In the genomic region with DNA sequence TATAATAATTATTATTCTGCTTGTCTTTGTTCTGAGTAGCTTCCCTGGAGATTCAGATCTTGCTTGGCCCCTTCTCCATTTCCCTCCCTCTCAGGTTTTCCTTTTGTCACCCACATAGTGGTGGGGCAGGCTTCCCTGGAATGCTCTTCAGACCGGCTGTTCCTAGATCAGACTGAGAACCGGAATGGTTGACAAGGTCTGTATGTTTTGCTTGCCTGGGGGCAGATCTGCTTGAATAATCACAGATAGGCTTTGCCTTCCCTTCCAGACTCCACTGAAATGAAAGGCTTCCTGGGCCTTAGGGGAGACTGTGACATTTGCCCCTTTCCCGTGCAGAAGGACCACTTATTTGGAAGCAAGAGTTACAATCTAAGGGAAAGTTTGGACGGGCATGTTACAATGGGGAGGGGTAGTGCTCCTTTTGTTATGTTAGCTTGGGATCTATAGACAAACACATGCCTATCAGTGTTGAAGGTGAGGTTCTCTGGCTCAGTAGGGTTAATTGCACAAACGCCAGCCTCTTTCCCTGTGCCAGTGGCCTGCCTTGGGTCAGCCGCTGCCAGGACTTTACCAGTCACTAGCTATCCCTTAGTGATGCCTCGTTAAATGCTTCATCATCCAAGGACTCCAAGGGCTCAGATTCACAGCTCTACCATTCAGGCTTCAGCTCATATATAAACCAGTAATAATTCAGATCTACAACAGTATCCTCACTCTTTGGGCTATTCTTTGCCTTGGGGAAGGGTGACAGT, we compare ENCODE assay signal across 3 cellular contexts.
TF ChIP-seq lines count a peak whose summit lies in the region.

No MANE protein-coding gene starts in this region.

TF ChIP-seq in SK-N-SH, 30 proteins besides CTCF, POLR2A, EP300 and RAD21 (continues in another document):
- TF ChIP-seq TEAD4 (IDR thresholded peaks at IDR 0.05; ENCODE audit: borderline replicate concordance, insufficient read depth) (no peak), FOXJ3 (CRISPR knock-in tag; IDR thresholded peaks at IDR 0.05) (no peak), TAF1 (IDR thresholded peaks at IDR 0.05; ENCODE audit: borderline replicate concordance, low read depth, low read length) (no peak), ELF1 (IDR thresholded peaks at IDR 0.05) (no peak), MEF2A (IDR thresholded peaks at IDR 0.05; ENCODE audit: borderline replicate concordance, low read depth) (no peak), FOXM1 (IDR thresholded peaks at IDR 0.05; ENCODE audit: low read depth) (no peak), SIN3A (IDR thresholded peaks at IDR 0.05; ENCODE audit: borderline replicate concordance, low read depth, low read length) (no peak), FOSL2 (IDR thresholded peaks at IDR 0.05; ENCODE audit: borderline replicate concordance, low read depth) (no peak), POLR2AphosphoS5 (IDR thresholded peaks at IDR 0.05; ENCODE audit: low read depth, low read length) (no peak), JUND (IDR thresholded peaks at IDR 0.05) (no peak), RXRA (IDR thresholded peaks at IDR 0.05; ENCODE audit: borderline replicate concordance, low read depth) (no peak)
- TF ChIP-seq, protein P1, sequence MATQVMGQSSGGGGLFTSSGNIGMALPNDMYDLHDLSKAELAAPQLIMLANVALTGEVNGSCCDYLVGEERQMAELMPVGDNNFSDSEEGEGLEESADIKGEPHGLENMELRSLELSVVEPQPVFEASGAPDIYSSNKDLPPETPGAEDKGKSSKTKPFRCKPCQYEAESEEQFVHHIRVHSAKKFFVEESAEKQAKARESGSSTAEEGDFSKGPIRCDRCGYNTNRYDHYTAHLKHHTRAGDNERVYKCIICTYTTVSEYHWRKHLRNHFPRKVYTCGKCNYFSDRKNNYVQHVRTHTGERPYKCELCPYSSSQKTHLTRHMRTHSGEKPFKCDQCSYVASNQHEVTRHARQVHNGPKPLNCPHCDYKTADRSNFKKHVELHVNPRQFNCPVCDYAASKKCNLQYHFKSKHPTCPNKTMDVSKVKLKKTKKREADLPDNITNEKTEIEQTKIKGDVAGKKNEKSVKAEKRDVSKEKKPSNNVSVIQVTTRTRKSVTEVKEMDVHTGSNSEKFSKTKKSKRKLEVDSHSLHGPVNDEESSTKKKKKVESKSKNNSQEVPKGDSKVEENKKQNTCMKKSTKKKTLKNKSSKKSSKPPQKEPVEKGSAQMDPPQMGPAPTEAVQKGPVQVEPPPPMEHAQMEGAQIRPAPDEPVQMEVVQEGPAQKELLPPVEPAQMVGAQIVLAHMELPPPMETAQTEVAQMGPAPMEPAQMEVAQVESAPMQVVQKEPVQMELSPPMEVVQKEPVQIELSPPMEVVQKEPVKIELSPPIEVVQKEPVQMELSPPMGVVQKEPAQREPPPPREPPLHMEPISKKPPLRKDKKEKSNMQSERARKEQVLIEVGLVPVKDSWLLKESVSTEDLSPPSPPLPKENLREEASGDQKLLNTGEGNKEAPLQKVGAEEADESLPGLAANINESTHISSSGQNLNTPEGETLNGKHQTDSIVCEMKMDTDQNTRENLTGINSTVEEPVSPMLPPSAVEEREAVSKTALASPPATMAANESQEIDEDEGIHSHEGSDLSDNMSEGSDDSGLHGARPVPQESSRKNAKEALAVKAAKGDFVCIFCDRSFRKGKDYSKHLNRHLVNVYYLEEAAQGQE (IDR thresholded peaks at IDR 0.05; ENCODE audit: low read depth, low read length), result no peak
- TF ChIP-seq, protein P2, sequence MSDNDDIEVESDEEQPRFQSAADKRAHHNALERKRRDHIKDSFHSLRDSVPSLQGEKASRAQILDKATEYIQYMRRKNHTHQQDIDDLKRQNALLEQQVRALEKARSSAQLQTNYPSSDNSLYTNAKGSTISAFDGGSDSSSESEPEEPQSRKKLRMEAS (IDR thresholded peaks at IDR 0.05; ENCODE audit: low read depth), result no peak
- TF ChIP-seq, protein P3, sequence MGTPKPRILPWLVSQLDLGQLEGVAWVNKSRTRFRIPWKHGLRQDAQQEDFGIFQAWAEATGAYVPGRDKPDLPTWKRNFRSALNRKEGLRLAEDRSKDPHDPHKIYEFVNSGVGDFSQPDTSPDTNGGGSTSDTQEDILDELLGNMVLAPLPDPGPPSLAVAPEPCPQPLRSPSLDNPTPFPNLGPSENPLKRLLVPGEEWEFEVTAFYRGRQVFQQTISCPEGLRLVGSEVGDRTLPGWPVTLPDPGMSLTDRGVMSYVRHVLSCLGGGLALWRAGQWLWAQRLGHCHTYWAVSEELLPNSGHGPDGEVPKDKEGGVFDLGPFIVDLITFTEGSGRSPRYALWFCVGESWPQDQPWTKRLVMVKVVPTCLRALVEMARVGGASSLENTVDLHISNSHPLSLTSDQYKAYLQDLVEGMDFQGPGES (IDR thresholded peaks at IDR 0.05; ENCODE audit: low read depth, low read length), result no peak

TF ChIP-seq in SK-N-SH treated with all-trans-retinoic acid at 6 μM for 48 hours, 23 proteins besides CTCF, POLR2A, EP300 and RAD21:
- TF ChIP-seq CSDC2 (CRISPR knock-in tag; IDR thresholded peaks at IDR 0.05), result no peak
- no peak for TF ChIP-seq ZC3H10 (CRISPR knock-in tag; IDR thresholded peaks at IDR 0.05)
- no peak for TF ChIP-seq TCF4 (CRISPR knock-in tag; IDR thresholded peaks at IDR 0.05; ENCODE audit: borderline replicate concordance)
- no peak for TF ChIP-seq RARB (CRISPR knock-in tag; IDR thresholded peaks at IDR 0.05)
- TF ChIP-seq, protein P4, sequence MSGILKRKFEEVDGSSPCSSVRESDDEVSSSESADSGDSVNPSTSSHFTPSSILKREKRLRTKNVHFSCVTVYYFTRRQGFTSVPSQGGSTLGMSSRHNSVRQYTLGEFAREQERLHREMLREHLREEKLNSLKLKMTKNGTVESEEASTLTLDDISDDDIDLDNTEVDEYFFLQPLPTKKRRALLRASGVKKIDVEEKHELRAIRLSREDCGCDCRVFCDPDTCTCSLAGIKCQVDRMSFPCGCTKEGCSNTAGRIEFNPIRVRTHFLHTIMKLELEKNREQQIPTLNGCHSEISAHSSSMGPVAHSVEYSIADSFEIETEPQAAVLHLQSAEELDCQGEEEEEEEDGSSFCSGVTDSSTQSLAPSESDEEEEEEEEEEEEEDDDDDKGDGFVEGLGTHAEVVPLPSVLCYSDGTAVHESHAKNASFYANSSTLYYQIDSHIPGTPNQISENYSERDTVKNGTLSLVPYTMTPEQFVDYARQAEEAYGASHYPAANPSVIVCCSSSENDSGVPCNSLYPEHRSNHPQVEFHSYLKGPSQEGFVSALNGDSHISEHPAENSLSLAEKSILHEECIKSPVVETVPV (CRISPR knock-in tag; IDR thresholded peaks at IDR 0.05), result no peak
- TF ChIP-seq ESRRG (CRISPR knock-in tag; IDR thresholded peaks at IDR 0.05), result no peak
- no peak for TF ChIP-seq ZNF70 (CRISPR knock-in tag; IDR thresholded peaks at IDR 0.05)
- no peak for TF ChIP-seq BACH2 (CRISPR knock-in tag; IDR thresholded peaks at IDR 0.05; ENCODE audit: borderline replicate concordance)
- no peak for TF ChIP-seq ZNF565 (CRISPR knock-in tag; conservative IDR thresholded peaks at IDR 0.05; ENCODE audit: low read depth)
- TF ChIP-seq, protein P5, sequence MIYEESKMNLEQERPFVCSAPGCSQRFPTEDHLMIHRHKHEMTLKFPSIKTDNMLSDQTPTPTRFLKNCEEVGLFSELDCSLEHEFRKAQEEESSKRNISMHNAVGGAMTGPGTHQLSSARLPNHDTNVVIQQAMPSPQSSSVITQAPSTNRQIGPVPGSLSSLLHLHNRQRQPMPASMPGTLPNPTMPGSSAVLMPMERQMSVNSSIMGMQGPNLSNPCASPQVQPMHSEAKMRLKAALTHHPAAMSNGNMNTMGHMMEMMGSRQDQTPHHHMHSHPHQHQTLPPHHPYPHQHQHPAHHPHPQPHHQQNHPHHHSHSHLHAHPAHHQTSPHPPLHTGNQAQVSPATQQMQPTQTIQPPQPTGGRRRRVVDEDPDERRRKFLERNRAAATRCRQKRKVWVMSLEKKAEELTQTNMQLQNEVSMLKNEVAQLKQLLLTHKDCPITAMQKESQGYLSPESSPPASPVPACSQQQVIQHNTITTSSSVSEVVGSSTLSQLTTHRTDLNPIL (CRISPR knock-in tag; IDR thresholded peaks at IDR 0.05; ENCODE audit: low read depth), result no peak

TF ChIP-seq in H1, 55 proteins besides CTCF, POLR2A, EP300 and RAD21:
- no peak for TF ChIP-seq CBX8 (IDR thresholded peaks at IDR 0.05; ENCODE audit: borderline replicate concordance, low read depth, low read length)
- 0 out of 2 replicates have a peak, but pooled peaks have one; percentile 6 for TF ChIP-seq TEAD4 (IDR thresholded peaks at IDR 0.05; ENCODE audit: low read depth, low read length)
- no peak for TF ChIP-seq BCL11A (IDR thresholded peaks at IDR 0.05; ENCODE audit: low read depth in 2 of 2, low read length in 2 of 2)
